ENCODE assay signal across 7 cellular contexts in genomic region chr11:47216141-47216798, GRCh38.
DNase-seq lines count a peak whose midpoint lies in the region; ATAC-seq and TF ChIP-seq lines count a peak whose summit lies in the region.

No MANE protein-coding gene starts in this region.

- peak overlapping the region; percentile 58 for H3K4me3 ChIP-seq in GM12875 (ENCODE audit: low read depth, low read length)

- peak; percentile 92 for DNase-seq in amniotic stem cell (lab: John Stamatoyannopoulos, UW)
- peak; percentile 86 for DNase-seq in iris pigment epithelial cell (ENCODE audit: low read depth)
- peak; percentile 38 to 52 for DNase-seq in stimulated activated CD4-positive, alpha-beta T cell treated with anti-CD3 and anti-CD28 coated beads, Interleukin-15, amount 100 ng/mL, for 1 hour (ENCODE audit: low read depth in 1 of 2, low spot score in 1 of 2)
- no peak for DNase-seq in NCI-H524 treated with DMSO at 0.1 percent for 48 hours (lab: John Stamatoyannopoulos, UW)

- no peak for TF ChIP-seq CTCF in GM12875 (IDR thresholded peaks at IDR 0.05; ENCODE audit: borderline replicate concordance, insufficient read depth, low read depth, low read length)

- peak; percentile 33 for ATAC-seq in HG03108 (IDR thresholded peaks at IDR 0.05; ENCODE audit: unreplicated experiment)
- peak; percentile 54 for ATAC-seq in SK-N-SH treated with all-trans-retinoic acid at 6 μM for 48 hours

TF ChIP-seq in SK-N-SH treated with all-trans-retinoic acid at 6 μM for 48 hours, 23 proteins besides CTCF, POLR2A, EP300 and RAD21:
- no peak for TF ChIP-seq CSDC2 (CRISPR knock-in tag; IDR thresholded peaks at IDR 0.05)
- TF ChIP-seq CSRNP3 (CRISPR knock-in tag; IDR thresholded peaks at IDR 0.05) = no peak
- no peak for TF ChIP-seq CREB5 (CRISPR knock-in tag; IDR thresholded peaks at IDR 0.05; ENCODE audit: low read depth)
- TF ChIP-seq TCF4 (CRISPR knock-in tag; IDR thresholded peaks at IDR 0.05; ENCODE audit: borderline replicate concordance) = 0 out of 2 replicates have a peak, but pooled peaks have one; percentile 15
- TF ChIP-seq ISL1 (CRISPR knock-in tag; IDR thresholded peaks at IDR 0.05) = no peak
- no peak for TF ChIP-seq ZFP30 (CRISPR knock-in tag; IDR thresholded peaks at IDR 0.05)
- no peak for TF ChIP-seq PPARA (CRISPR knock-in tag; IDR thresholded peaks at IDR 0.05; ENCODE audit: borderline replicate concordance)
